Comparison of ENCODE assay signal across 14 cellular contexts in the genomic region with DNA sequence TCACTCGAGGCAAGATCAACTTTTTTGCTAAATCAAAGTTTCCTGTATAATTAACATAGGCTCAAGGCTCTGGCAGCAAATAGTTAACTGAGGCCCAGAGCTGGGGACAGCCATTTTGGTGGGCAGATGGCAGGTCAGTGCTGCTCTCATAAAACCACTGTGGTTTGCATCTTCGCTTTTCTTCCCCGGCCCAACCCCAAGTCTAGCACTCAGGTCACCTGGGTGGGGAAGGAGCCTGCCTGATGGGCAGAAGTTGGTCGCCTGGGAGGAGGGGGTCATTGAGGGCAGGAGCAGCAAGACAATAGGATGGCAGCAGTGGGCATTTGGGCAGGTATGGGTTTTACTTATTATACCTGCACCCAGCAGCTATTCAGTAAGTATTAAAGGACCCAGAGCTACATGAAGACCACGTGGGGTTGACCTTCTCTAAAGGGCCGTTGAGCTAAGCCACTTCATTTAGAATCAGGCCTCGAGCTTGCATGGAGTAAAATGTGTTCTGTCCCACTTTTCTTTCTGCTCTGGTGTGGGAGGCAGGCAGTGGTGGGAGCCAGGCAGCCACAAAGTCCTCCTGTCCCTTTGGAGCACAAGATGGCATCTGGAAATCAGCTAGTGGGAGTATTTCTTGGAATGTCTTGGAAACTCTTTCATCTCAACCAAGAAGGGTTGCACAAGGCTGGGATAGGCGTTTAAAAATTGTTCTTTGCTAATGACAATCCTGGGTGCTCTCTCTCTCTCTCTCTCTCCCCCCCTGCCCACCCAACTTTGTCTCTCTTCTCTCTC.
"Had no signal": no experiment of that assay in that cellular context is flagged by ENCODE, and none has a peak within 500 bp of the region (broad histone marks: within the 10 kb centered on the region; RNA-seq: fewer than 3 reads in every experiment).

No MANE protein-coding gene starts in this region.

- H3K36me3 Mint-ChIP-seq: natural killer cell had no signal

- H3K27ac Mint-ChIP-seq: activated CD4-positive, alpha-beta T cell treated with anti-CD3 and anti-CD28 coated beads for 36 hours; activated CD8-positive, alpha-beta T cell treated with anti-CD3 and anti-CD28 coated beads for 36 hours; activated naive CD4-positive, alpha-beta T cell treated with anti-CD3 and anti-CD28 coated beads for 36 hours; activated T-helper 1 cell treated with anti-CD3 and anti-CD28 coated beads, Interleukin-12 subunit alpha, Interleukin-12 subunit beta, Interleukin-2, Interleukin-4 antibody, amounts not matched to agents 30 ng/mL and 10 ng/mL and 1 ng/mL, durations not matched to agents 14 hours and 24 hours and 36 hours; dendritic cell treated with granulocyte-macrophage colony-stimulating factor and Interleukin-4, amounts not matched to agents 40 ng/mL and 50 ng/mL, for 4 days; endodermal cell had no signal

- H3K9me3 ChIP-seq: mucosa of descending colon, thoracic aorta had no signal

- DNase-seq: activated CD8-positive, alpha-beta memory T cell treated with anti-CD3 and anti-CD28 coated beads, Interleukin-2, amount 50 U/mL, for 4 hours; activated CD8-positive, alpha-beta T cell treated with anti-CD3 and anti-CD28 coated beads for 36 hours; activated naive CD4-positive, alpha-beta T cell treated with anti-CD3 and anti-CD28 coated beads for 36 hours; central memory CD4-positive, alpha-beta T cell; mucosa of descending colon; stimulated activated CD4-positive, alpha-beta T cell treated with anti-CD3 and anti-CD28 coated beads, Interleukin-2, amount 100 ng/mL, for 48 hours; stimulated activated naive CD4-positive, alpha-beta T cell treated with Interleukin-2 at 50 U/mL for 16 hours had no signal

- H3K36me3 ChIP-seq: thoracic aorta had no signal

- H3K4me3 Mint-ChIP-seq: activated CD4-positive, alpha-beta T cell treated with anti-CD3 and anti-CD28 coated beads for 36 hours; activated CD8-positive, alpha-beta T cell treated with anti-CD3 and anti-CD28 coated beads for 36 hours; activated naive CD4-positive, alpha-beta T cell treated with anti-CD3 and anti-CD28 coated beads for 36 hours; activated T-helper 1 cell treated with anti-CD3 and anti-CD28 coated beads, Interleukin-12 subunit alpha, Interleukin-12 subunit beta, Interleukin-2, Interleukin-4 antibody, amounts not matched to agents 30 ng/mL and 10 ng/mL and 1 ng/mL, durations not matched to agents 14 hours and 24 hours and 36 hours; dendritic cell treated with granulocyte-macrophage colony-stimulating factor and Interleukin-4, amounts not matched to agents 40 ng/mL and 50 ng/mL, for 4 days had no signal

- ATAC-seq: activated CD4-positive, alpha-beta T cell treated with anti-CD3 and anti-CD28 coated beads for 36 hours; activated CD8-positive, alpha-beta T cell treated with anti-CD3 and anti-CD28 coated beads for 36 hours had no signal

- H3K9me3 Mint-ChIP-seq: activated CD8-positive, alpha-beta T cell treated with anti-CD3 and anti-CD28 coated beads for 36 hours; activated naive CD4-positive, alpha-beta T cell treated with anti-CD3 and anti-CD28 coated beads for 36 hours; activated T-helper 1 cell treated with anti-CD3 and anti-CD28 coated beads, Interleukin-12 subunit alpha, Interleukin-12 subunit beta, Interleukin-2, Interleukin-4 antibody, amounts not matched to agents 30 ng/mL and 10 ng/mL and 1 ng/mL, durations not matched to agents 14 hours and 24 hours and 36 hours; dendritic cell treated with granulocyte-macrophage colony-stimulating factor and Interleukin-4, amounts not matched to agents 40 ng/mL and 50 ng/mL, for 4 days; endodermal cell; natural killer cell had no signal

- H3K4me3 ChIP-seq: mucosa of descending colon, thoracic aorta had no signal

- H3K27ac ChIP-seq: thoracic aorta, VCaP had no signal
